ENCODE assay signal across 1 cellular context in the genomic region with DNA sequence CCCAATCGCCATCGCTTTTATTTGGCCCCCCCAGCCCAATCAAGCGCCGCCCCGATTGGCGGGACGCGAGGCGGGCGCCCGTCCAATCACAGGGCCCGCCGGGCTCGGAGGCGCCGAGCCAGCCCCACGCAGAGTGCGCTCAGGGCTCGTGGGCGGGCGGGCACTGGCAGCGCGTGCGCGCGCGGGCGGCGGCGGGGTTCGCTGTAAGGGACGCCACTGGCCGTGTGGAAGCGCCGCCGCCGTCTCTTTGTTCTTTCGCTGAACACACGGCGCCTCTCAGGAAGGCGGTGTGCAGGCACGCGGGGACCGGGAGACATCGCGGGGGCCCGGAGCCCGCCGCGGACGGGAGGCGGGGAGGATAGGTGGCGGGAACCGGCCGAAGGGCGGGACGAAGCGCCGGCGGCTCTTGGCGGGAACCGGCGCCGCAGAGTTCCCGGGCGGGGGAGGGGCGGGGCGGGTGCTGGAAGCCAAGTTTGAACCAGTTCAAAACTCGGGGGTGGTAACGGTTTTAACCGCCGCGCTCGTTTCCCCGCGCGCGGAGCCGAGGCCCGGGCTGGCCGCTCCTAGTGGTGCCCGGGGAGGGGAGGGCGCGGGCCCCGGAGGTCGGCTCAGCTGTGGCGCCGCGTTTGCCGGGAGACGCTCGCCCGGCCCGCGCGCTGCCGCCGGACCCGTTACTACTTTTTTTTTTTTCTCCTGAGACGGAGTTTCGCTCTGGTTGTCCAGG.
TF ChIP-seq lines count a peak whose summit lies in the region.

No MANE protein-coding gene starts in this region.

TF ChIP-seq in HepG2, 621 proteins besides CTCF, POLR2A, EP300 and RAD21 (continued from another document and continues in another):
- 0 out of 2 replicates have a peak, but pooled peaks have one; percentile 66 for TF ChIP-seq ZNF468 (CRISPR knock-in tag; IDR thresholded peaks at IDR 0.05)
- TF ChIP-seq MBD4 (IDR thresholded peaks at IDR 0.05; ENCODE audit: borderline replicate concordance, low read length), result no peak
- no peak for TF ChIP-seq TCF12 (IDR thresholded peaks at IDR 0.05)
- no peak for TF ChIP-seq TCF12 (CRISPR knock-in tag; IDR thresholded peaks at IDR 0.05)
- peak; percentile 93; the same call in 1 of the 2 replicates for TF ChIP-seq ZNF138 (CRISPR knock-in tag; IDR thresholded peaks at IDR 0.05; ENCODE audit: low read depth)
- TF ChIP-seq NR2F6 (IDR thresholded peaks at IDR 0.05), result no peak
- no peak for TF ChIP-seq NR2F6 (CRISPR knock-in tag; IDR thresholded peaks at IDR 0.05)
- TF ChIP-seq SMARCE1 (IDR thresholded peaks at IDR 0.05; ENCODE audit: borderline replicate concordance), result no peak
- TF ChIP-seq, protein P1, sequence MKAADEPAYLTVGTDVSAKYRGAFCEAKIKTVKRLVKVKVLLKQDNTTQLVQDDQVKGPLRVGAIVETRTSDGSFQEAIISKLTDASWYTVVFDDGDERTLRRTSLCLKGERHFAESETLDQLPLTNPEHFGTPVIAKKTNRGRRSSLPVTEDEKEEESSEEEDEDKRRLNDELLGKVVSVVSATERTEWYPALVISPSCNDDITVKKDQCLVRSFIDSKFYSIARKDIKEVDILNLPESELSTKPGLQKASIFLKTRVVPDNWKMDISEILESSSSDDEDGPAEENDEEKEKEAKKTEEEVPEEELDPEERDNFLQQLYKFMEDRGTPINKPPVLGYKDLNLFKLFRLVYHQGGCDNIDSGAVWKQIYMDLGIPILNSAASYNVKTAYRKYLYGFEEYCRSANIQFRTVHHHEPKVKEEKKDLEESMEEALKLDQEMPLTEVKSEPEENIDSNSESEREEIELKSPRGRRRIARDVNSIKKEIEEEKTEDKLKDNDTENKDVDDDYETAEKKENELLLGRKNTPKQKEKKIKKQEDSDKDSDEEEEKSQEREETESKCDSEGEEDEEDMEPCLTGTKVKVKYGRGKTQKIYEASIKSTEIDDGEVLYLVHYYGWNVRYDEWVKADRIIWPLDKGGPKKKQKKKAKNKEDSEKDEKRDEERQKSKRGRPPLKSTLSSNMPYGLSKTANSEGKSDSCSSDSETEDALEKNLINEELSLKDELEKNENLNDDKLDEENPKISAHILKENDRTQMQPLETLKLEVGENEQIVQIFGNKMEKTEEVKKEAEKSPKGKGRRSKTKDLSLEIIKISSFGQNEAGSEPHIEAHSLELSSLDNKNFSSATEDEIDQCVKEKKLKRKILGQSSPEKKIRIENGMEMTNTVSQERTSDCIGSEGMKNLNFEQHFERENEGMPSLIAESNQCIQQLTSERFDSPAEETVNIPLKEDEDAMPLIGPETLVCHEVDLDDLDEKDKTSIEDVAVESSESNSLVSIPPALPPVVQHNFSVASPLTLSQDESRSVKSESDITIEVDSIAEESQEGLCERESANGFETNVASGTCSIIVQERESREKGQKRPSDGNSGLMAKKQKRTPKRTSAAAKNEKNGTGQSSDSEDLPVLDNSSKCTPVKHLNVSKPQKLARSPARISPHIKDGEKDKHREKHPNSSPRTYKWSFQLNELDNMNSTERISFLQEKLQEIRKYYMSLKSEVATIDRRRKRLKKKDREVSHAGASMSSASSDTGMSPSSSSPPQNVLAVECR (CRISPR knock-in tag; IDR thresholded peaks at IDR 0.05; ENCODE audit: borderline replicate concordance), result peak; percentile 65
- TF ChIP-seq, protein P2, sequence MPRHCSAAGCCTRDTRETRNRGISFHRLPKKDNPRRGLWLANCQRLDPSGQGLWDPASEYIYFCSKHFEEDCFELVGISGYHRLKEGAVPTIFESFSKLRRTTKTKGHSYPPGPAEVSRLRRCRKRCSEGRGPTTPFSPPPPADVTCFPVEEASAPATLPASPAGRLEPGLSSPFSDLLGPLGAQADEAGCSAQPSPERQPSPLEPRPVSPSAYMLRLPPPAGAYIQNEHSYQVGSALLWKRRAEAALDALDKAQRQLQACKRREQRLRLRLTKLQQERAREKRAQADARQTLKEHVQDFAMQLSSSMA (CRISPR knock-in tag; IDR thresholded peaks at IDR 0.05), result peak; percentile 63; the same call in 1 of the 2 replicates
- 0 out of 2 replicates have a peak, but pooled peaks have one; percentile 47 for TF ChIP-seq ZNF556 (CRISPR knock-in tag; IDR thresholded peaks at IDR 0.05; ENCODE audit: borderline replicate concordance)
- TF ChIP-seq MBNL3 (CRISPR knock-in tag; conservative IDR thresholded peaks at IDR 0.05), result no peak
- peak; percentile 64 for TF ChIP-seq SP4 (CRISPR knock-in tag; IDR thresholded peaks at IDR 0.05)
- TF ChIP-seq HNF4G (IDR thresholded peaks at IDR 0.05; ENCODE audit: borderline replicate concordance, low read depth, low read length), result 0 out of 2 replicates have a peak, but pooled peaks have one; percentile 11
- TF ChIP-seq HNF4G (CRISPR knock-in tag; IDR thresholded peaks at IDR 0.05; ENCODE audit: borderline replicate concordance, low read depth), result no peak
- no peak for TF ChIP-seq SMARCC2 (IDR thresholded peaks at IDR 0.05)
- TF ChIP-seq ZMAT3 (CRISPR knock-in tag; conservative IDR thresholded peaks at IDR 0.05), result peak; percentile 16
- peak; percentile 92 for TF ChIP-seq ZNF160 (CRISPR knock-in tag; IDR thresholded peaks at IDR 0.05)
- peak; percentile 81; the same call in 1 of the 2 replicates for TF ChIP-seq NAIF1 (CRISPR knock-in tag; IDR thresholded peaks at IDR 0.05; ENCODE audit: borderline replicate concordance)
- TF ChIP-seq, protein P3, sequence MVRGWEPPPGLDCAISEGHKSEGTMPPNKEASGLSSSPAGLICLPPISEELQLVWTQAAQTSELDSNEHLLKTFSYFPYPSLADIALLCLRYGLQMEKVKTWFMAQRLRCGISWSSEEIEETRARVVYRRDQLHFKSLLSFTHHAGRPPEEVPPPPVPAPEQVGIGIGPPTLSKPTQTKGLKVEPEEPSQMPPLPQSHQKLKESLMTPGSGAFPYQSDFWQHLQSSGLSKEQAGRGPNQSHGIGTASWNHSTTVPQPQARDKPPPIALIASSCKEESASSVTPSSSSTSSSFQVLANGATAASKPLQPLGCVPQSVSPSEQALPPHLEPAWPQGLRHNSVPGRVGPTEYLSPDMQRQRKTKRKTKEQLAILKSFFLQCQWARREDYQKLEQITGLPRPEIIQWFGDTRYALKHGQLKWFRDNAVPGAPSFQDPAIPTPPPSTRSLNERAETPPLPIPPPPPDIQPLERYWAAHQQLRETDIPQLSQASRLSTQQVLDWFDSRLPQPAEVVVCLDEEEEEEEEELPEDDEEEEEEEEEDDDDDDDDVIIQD (CRISPR knock-in tag; IDR thresholded peaks at IDR 0.05; ENCODE audit: low read depth), result peak; percentile 12; the same call in 1 of the 2 replicates
- TF ChIP-seq GFI1 (CRISPR knock-in tag; IDR thresholded peaks at IDR 0.05; ENCODE audit: borderline replicate concordance), result peak; percentile 75; the same call in 1 of the 2 replicates
- peak; percentile 56; the same call in 1 of the 2 replicates for TF ChIP-seq REL (CRISPR knock-in tag; conservative IDR thresholded peaks at IDR 0.05)
- TF ChIP-seq, protein P4, sequence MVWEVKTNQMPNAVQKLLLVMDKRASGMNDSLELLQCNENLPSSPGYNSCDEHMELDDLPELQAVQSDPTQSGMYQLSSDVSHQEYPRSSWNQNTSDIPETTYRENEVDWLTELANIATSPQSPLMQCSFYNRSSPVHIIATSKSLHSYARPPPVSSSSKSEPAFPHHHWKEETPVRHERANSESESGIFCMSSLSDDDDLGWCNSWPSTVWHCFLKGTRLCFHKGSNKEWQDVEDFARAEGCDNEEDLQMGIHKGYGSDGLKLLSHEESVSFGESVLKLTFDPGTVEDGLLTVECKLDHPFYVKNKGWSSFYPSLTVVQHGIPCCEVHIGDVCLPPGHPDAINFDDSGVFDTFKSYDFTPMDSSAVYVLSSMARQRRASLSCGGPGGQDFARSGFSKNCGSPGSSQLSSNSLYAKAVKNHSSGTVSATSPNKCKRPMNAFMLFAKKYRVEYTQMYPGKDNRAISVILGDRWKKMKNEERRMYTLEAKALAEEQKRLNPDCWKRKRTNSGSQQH (CRISPR knock-in tag; IDR thresholded peaks at IDR 0.05; ENCODE audit: low read depth), result peak; percentile 34; the same call in 1 of the 2 replicates
- TF ChIP-seq, protein P5, sequence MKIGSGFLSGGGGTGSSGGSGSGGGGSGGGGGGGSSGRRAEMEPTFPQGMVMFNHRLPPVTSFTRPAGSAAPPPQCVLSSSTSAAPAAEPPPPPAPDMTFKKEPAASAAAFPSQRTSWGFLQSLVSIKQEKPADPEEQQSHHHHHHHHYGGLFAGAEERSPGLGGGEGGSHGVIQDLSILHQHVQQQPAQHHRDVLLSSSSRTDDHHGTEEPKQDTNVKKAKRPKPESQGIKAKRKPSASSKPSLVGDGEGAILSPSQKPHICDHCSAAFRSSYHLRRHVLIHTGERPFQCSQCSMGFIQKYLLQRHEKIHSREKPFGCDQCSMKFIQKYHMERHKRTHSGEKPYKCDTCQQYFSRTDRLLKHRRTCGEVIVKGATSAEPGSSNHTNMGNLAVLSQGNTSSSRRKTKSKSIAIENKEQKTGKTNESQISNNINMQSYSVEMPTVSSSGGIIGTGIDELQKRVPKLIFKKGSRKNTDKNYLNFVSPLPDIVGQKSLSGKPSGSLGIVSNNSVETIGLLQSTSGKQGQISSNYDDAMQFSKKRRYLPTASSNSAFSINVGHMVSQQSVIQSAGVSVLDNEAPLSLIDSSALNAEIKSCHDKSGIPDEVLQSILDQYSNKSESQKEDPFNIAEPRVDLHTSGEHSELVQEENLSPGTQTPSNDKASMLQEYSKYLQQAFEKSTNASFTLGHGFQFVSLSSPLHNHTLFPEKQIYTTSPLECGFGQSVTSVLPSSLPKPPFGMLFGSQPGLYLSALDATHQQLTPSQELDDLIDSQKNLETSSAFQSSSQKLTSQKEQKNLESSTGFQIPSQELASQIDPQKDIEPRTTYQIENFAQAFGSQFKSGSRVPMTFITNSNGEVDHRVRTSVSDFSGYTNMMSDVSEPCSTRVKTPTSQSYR (CRISPR knock-in tag; IDR thresholded peaks at IDR 0.05; ENCODE audit: borderline replicate concordance), result peak; percentile 63; the same call in 1 of the 2 replicates
- peak; percentile 77 for TF ChIP-seq ZNF788 (CRISPR knock-in tag; IDR thresholded peaks at IDR 0.05; ENCODE audit: borderline replicate concordance)
- TF ChIP-seq, protein P6, sequence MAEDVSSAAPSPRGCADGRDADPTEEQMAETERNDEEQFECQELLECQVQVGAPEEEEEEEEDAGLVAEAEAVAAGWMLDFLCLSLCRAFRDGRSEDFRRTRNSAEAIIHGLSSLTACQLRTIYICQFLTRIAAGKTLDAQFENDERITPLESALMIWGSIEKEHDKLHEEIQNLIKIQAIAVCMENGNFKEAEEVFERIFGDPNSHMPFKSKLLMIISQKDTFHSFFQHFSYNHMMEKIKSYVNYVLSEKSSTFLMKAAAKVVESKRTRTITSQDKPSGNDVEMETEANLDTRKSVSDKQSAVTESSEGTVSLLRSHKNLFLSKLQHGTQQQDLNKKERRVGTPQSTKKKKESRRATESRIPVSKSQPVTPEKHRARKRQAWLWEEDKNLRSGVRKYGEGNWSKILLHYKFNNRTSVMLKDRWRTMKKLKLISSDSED (CRISPR knock-in tag; IDR thresholded peaks at IDR 0.05), result peak; percentile 61; the same call in 1 of the 2 replicates
- no peak for TF ChIP-seq RARG (CRISPR knock-in tag; IDR thresholded peaks at IDR 0.05; ENCODE audit: low read depth)
- TF ChIP-seq KDM4B (CRISPR knock-in tag; IDR thresholded peaks at IDR 0.05), result no peak
- TF ChIP-seq ZNF207 (IDR thresholded peaks at IDR 0.05; ENCODE audit: borderline replicate concordance), result no peak
- TF ChIP-seq ZNF563 (CRISPR knock-in tag; IDR thresholded peaks at IDR 0.05), result 0 out of 2 replicates have a peak, but pooled peaks have one; percentile 90
- peak; percentile 46; the same call in 1 of the 2 replicates for TF ChIP-seq ZNF124 (CRISPR knock-in tag; IDR thresholded peaks at IDR 0.05)
- TF ChIP-seq ZFP62 (CRISPR knock-in tag; IDR thresholded peaks at IDR 0.05), result no peak
- TF ChIP-seq, protein P7, sequence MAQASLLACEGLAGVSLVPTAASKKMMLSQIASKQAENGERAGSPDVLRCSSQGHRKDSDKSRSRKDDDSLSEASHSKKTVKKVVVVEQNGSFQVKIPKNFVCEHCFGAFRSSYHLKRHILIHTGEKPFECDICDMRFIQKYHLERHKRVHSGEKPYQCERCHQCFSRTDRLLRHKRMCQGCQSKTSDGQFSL (CRISPR knock-in tag; IDR thresholded peaks at IDR 0.05), result peak; percentile 87; the same call in 1 of the 2 replicates
- TF ChIP-seq, protein P8, sequence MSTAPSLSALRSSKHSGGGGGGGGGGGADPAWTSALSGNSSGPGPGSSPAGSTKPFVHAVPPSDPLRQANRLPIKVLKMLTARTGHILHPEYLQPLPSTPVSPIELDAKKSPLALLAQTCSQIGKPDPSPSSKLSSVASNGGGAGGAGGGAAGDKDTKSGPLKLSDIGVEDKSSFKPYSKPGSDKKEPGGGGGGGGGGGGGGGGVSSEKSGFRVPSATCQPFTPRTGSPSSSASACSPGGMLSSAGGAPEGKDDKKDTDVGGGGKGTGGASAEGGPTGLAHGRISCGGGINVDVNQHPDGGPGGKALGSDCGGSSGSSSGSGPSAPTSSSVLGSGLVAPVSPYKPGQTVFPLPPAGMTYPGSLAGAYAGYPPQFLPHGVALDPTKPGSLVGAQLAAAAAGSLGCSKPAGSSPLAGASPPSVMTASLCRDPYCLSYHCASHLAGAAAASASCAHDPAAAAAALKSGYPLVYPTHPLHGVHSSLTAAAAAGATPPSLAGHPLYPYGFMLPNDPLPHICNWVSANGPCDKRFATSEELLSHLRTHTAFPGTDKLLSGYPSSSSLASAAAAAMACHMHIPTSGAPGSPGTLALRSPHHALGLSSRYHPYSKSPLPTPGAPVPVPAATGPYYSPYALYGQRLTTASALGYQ (CRISPR knock-in tag; IDR thresholded peaks at IDR 0.05), result peak; percentile 22; the same call in 1 of the 2 replicates
- TF ChIP-seq, protein P9, sequence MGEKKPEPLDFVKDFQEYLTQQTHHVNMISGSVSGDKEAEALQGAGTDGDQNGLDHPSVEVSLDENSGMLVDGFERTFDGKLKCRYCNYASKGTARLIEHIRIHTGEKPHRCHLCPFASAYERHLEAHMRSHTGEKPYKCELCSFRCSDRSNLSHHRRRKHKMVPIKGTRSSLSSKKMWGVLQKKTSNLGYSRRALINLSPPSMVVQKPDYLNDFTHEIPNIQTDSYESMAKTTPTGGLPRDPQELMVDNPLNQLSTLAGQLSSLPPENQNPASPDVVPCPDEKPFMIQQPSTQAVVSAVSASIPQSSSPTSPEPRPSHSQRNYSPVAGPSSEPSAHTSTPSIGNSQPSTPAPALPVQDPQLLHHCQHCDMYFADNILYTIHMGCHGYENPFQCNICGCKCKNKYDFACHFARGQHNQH (CRISPR knock-in tag; IDR thresholded peaks at IDR 0.05), result no peak
- peak; percentile 77 for TF ChIP-seq ZNF772 (CRISPR knock-in tag; IDR thresholded peaks at IDR 0.05)
- TF ChIP-seq, protein P10, sequence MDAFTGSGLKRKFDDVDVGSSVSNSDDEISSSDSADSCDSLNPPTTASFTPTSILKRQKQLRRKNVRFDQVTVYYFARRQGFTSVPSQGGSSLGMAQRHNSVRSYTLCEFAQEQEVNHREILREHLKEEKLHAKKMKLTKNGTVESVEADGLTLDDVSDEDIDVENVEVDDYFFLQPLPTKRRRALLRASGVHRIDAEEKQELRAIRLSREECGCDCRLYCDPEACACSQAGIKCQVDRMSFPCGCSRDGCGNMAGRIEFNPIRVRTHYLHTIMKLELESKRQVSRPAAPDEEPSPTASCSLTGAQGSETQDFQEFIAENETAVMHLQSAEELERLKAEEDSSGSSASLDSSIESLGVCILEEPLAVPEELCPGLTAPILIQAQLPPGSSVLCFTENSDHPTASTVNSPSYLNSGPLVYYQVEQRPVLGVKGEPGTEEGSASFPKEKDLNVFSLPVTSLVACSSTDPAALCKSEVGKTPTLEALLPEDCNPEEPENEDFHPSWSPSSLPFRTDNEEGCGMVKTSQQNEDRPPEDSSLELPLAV (CRISPR knock-in tag; conservative IDR thresholded peaks at IDR 0.05; ENCODE audit: low read depth), result peak; percentile 64
- peak; percentile 21; the same call in 1 of the 2 replicates for TF ChIP-seq ZFYVE20 (CRISPR knock-in tag; IDR thresholded peaks at IDR 0.05; ENCODE audit: borderline replicate concordance, low read depth)
